18 cellular contexts compared by ENCODE assay signal in genomic region chr2:108586116-108586515, GRCh38. TPM values are rescaled to one million over a fixed set of nuclear protein-coding genes. Genes with fewer than 3 reads are reported as not detected.
DNase-seq lines count a peak whose midpoint lies in the region; ATAC-seq, FAIRE-seq and TF ChIP-seq lines count a peak whose summit lies in the region.
"Had no signal": no experiment of that assay in that cellular context is flagged by ENCODE, and none has a peak within 500 bp of the region (broad histone marks: within the 10 kb centered on the region; RNA-seq: fewer than 3 reads in every experiment).

No MANE protein-coding gene starts in this region.

- H3K9me3 Mint-ChIP-seq in endothelial cell (ENCODE audit: unreplicated experiment) = no peaks in the 10 kb centered on the region
- H3K9me3 Mint-ChIP-seq: activated B cell treated with CpG ODN at 0.5 μM for 24 hours; stimulated activated naive CD8-positive, alpha-beta T cell treated with anti-CD3 and anti-CD28 coated beads, Interleukin-15, amount 100 ng/mL, for 72 hours had no signal

- no peaks in the 10 kb centered on the region for H3K9me3 ChIP-seq in A549
- no peaks in the 10 kb centered on the region for H3K9me3 ChIP-seq in neutrophil

- CTCF ChIA-PET in A549 (lab: Yijun Ruan, JAX) = interaction anchor here (0.6 to 3.4 kb wide), 7 partner anchors 8 to 235 kb away, joined by 3 to 30 read pairs (median 4); no protein-coding TSS in a partner anchor

- H3K27ac Mint-ChIP-seq in endothelial cell (ENCODE audit: unreplicated experiment) = peak overlapping the region; percentile 87
- H3K27ac Mint-ChIP-seq: activated B cell treated with CpG ODN at 0.5 μM for 24 hours; stimulated activated naive CD8-positive, alpha-beta T cell treated with anti-CD3 and anti-CD28 coated beads, Interleukin-15, amount 100 ng/mL, for 72 hours had no signal

- WGBS in A549 (ENCODE audit: missing lambda C conversion rate) = 55% methylated on average over 7 of the region's 7 CpGs

- H3K36me3 Mint-ChIP-seq in endothelial cell (ENCODE audit: low read depth, unreplicated experiment) = no peaks in the 10 kb centered on the region

- H3K4me2 ChIP-seq in A549 = peak overlapping the region; percentile 58

- no peaks in the 10 kb centered on the region for H3K36me3 ChIP-seq in neutrophil

- H3K4me1 ChIP-seq in A549 (peaks cover 64% of the 10 kb centered on the region), neutrophil (ENCODE audit: control insufficient read depth in 1 of 2, insufficient read depth in 1 of 2, low read depth in 1 of 2, low read length in 1 of 2) (peaks cover 70% of the 10 kb centered on the region in 2 experiments)

- no peak for TF ChIP-seq RAD21 in A549 (conservative IDR thresholded peaks at IDR 0.05 in 1 of 2, IDR thresholded peaks at IDR 0.05 in 1 of 2)

- no peak for ATAC-seq in A549
- ATAC-seq: HCT116; stimulated activated naive CD8-positive, alpha-beta T cell treated with anti-CD3 and anti-CD28 coated beads, Interleukin-15, amount 100 ng/mL, for 72 hours had no signal

- FAIRE-seq in A549 (lab: Jason Lieb, UNC) = no peak

- H3K27ac ChIP-seq in A549 (peak overlapping the region; percentile 51 to 83; a peak in 5 of 6 replicates), neutrophil (peak overlapping the region; percentile 83)

- TF ChIP-seq CTCF in A549 (IDR thresholded peaks at IDR 0.05) (no peak), endothelial cell (IDR thresholded peaks at IDR 0.05; ENCODE audit: unreplicated experiment) (no peak), neutrophil (IDR thresholded peaks at IDR 0.05) (no peak)

- H3K4me3 Mint-ChIP-seq in endothelial cell (ENCODE audit: unreplicated experiment) = no peak overlapping the region
- H3K4me3 Mint-ChIP-seq: activated B cell treated with CpG ODN at 0.5 μM for 24 hours; stimulated activated naive CD8-positive, alpha-beta T cell treated with anti-CD3 and anti-CD28 coated beads, Interleukin-15, amount 100 ng/mL, for 72 hours had no signal

- peaks cover 66% of the 10 kb centered on the region for H3K4me1 Mint-ChIP-seq in endothelial cell (ENCODE audit: unreplicated experiment)

- H3K4me3 ChIP-seq in A549 = no peak overlapping the region
- H3K4me3 ChIP-seq in neutrophil (ENCODE audit: low read depth in 1 of 2, low read length in 1 of 2) = no peak overlapping the region
- H3K4me3 ChIP-seq: skin epidermis had no signal

- POLR2A ChIA-PET in A549 (lab: Yijun Ruan, JAX) = interaction anchor here (1.0 kb wide), 1 partner anchor 371 kb away, joined by 3 read pairs; no protein-coding TSS in a partner anchor

- TF ChIP-seq EP300 in A549 (IDR thresholded peaks at IDR 0.05) = no peak

- DNase-seq in A549 (ENCODE audit: low read depth in 1 of 2, low spot score in 1 of 2) = no peak
- peak; percentile 53 for DNase-seq in M059J (ENCODE audit: low read depth)
- no peak for DNase-seq in endothelial cell (ENCODE audit: low spot score)
- no peak for DNase-seq in RPMI8226
- no peak for DNase-seq in SKM-1 treated with dmso at 0.1 percent for 144 hours (lab: John Stamatoyannopoulos, UW; ENCODE audit: unreplicated experiment)
- DNase-seq in NCI-H526 treated with DMSO at 0.1 percent for 48 hours (lab: John Stamatoyannopoulos, UW) = no peak
- DNase-seq in NCI-H510A (lab: John Stamatoyannopoulos, UW) = no peak
- DNase-seq: activated B cell treated with CpG ODN at 0.5 μM for 24 hours; activated naive CD4-positive, alpha-beta T cell treated with anti-CD3 and anti-CD28 coated beads, Interleukin-2, amount 50 U/mL, for 16 hours; Calu3; caudate nucleus; hypothalamus; left ventricle myocardium superior; NCI-H2171; stimulated activated naive CD8-positive, alpha-beta T cell treated with anti-CD3 and anti-CD28 coated beads, Interleukin-15, amount 100 ng/mL, for 72 hours had no signal

- no peaks in the 10 kb centered on the region for H3K27me3 ChIP-seq in neutrophil

- no peak for TF ChIP-seq POLR2A in A549 (IDR thresholded peaks at IDR 0.05; ENCODE audit: low read length)

- H3K27me3 Mint-ChIP-seq in endothelial cell (ENCODE audit: unreplicated experiment) = peaks cover 1% of the 10 kb centered on the region
- H3K27me3 Mint-ChIP-seq: activated B cell treated with CpG ODN at 0.5 μM for 24 hours; stimulated activated naive CD8-positive, alpha-beta T cell treated with anti-CD3 and anti-CD28 coated beads, Interleukin-15, amount 100 ng/mL, for 72 hours had no signal

TF ChIP-seq in A549, 52 proteins besides CTCF, POLR2A, EP300 and RAD21:
- TF ChIP-seq KDM1A (IDR thresholded peaks at IDR 0.05; ENCODE audit: low read depth) = no peak
- no peak for TF ChIP-seq RCOR1 (IDR thresholded peaks at IDR 0.05; ENCODE audit: low read depth, low read length)
- TF ChIP-seq CHD4 (IDR thresholded peaks at IDR 0.05; ENCODE audit: borderline replicate concordance) = no peak
- no peak for TF ChIP-seq REST (IDR thresholded peaks at IDR 0.05)
- no peak for TF ChIP-seq EHMT2 (IDR thresholded peaks at IDR 0.05; ENCODE audit: low read depth)
- no peak for TF ChIP-seq BHLHE40 (IDR thresholded peaks at IDR 0.05; ENCODE audit: low read depth, low read length)

RNA-seq across cellular contexts. Expression of gene LIMS1, which starts 51.8 kb away (rescaled TPM):
- polyA plus RNA-seq in A549 (2011; rRNA removed) (92.0 and 94.1 TPM in 2 replicates), A549 (2017; fragmentation: RNase III; extraction: RNeasy Plus Mini Kit Qiagen cat#74134 plus additional on column Dnase treatment) (37.5 to 42.5 TPM (median 40.0 TPM) in 3 replicates)
- 54.9 and 75.4 TPM in 2 replicates for polyA plus RNA-seq in A549 (2012; cell fraction: cytosol; rRNA removed)
- 24.6 and 27.2 TPM in 2 replicates for polyA plus RNA-seq in A549 (2012; cell fraction: nucleus; rRNA removed)
- 108 and 111 TPM in 2 replicates for polyA minus RNA-seq in A549 (2011; rRNA and poly(A)+ RNA removed)
- total RNA-seq in M059J (2014; rRNA removed; shearing (Covaris generic)) = 20.3 and 37.8 TPM in 2 replicates
- 144 TPM for total RNA-seq in endothelial cell (ENCODE audit: unreplicated experiment)
